ENCODE assay signal across 21 cellular contexts in genomic region chr14:99668998-99669314, GRCh38.
DNase-seq lines count a peak whose midpoint lies in the region; ATAC-seq, FAIRE-seq and TF ChIP-seq lines count a peak whose summit lies in the region.
"Had no signal": no experiment of that assay in that cellular context is flagged by ENCODE, and none has a peak within 500 bp of the region (broad histone marks: within the 10 kb centered on the region; RNA-seq: fewer than 3 reads in every experiment).

No MANE protein-coding gene starts in this region.

- H3K9ac ChIP-seq in SK-N-MC (ENCODE audit: insufficient read length), result no peak overlapping the region

- H3K4me3 ChIP-seq in SK-N-MC, result no peak overlapping the region

- H3K27me3 Mint-ChIP-seq in nephron progenitor cell (ENCODE audit: low read depth, poor library complexity), result peaks cover 7% of the 10 kb centered on the region

- TF ChIP-seq CTCF in nephron progenitor cell (IDR thresholded peaks at IDR 0.05), result no peak

- H3K36me3 ChIP-seq in SK-N-MC (ENCODE audit: insufficient read depth, low read length), result no peaks in the 10 kb centered on the region
- H3K36me3 ChIP-seq: BE2C had no signal

- DNase-seq in SK-N-MC (ENCODE audit: low read depth, low spot score) (no peak), nephron progenitor cell (no peak), cerebellar nuclear complex (lab: John Stamatoyannopoulos, UW) (no peak)
- DNase-seq in stimulated activated effector memory CD8-positive, alpha-beta T cell treated with anti-CD3 and anti-CD28 coated beads, Interleukin-12 subunit alpha, Interleukin-12 subunit beta, amount 100 ng/mL, for 72 hours (ENCODE audit: low spot score in 2 of 2), result no peak
- DNase-seq in activated naive CD4-positive, alpha-beta T cell treated with Interleukin-2 at 50 U/mL for 16 hours, result no peak
- DNase-seq: BE2C; Calu3; CD8-positive, alpha-beta T cell; DMS53; EL; NCI-H1048; NCI-H1436; NCI-H1930; NCI-H526 treated with DMSO at 0.1 percent for 48 hours; NK-92 treated with Interleukin-12 subunit alpha and Interleukin-12 subunit beta, amount 100 ng/mL, for 24 hours; SHP77 treated with DMSO at 0.1 percent for 48 hours had no signal

- H3K36me3 Mint-ChIP-seq in nephron progenitor cell (ENCODE audit: low read depth), result no peaks in the 10 kb centered on the region
- no peaks in the 10 kb centered on the region for H3K36me3 Mint-ChIP-seq in stimulated activated effector memory CD8-positive, alpha-beta T cell treated with anti-CD3 and anti-CD28 coated beads, Interleukin-12 subunit alpha, Interleukin-12 subunit beta, amount 100 ng/mL, for 72 hours
- H3K36me3 Mint-ChIP-seq: CD8-positive, alpha-beta T cell had no signal

- 0 out of 2 replicates have a peak overlapping the region, but pooled peaks have one; percentile 96 for H3K27ac ChIP-seq in SK-N-MC

- no peaks in the 10 kb centered on the region for H3K9me3 ChIP-seq in SK-N-MC (ENCODE audit: low read depth, low read length)
- H3K9me3 ChIP-seq: BE2C had no signal

- H3K4me1 Mint-ChIP-seq in nephron progenitor cell, result peaks cover 76% of the 10 kb centered on the region
- H3K4me1 Mint-ChIP-seq in stimulated activated effector memory CD8-positive, alpha-beta T cell treated with anti-CD3 and anti-CD28 coated beads, Interleukin-12 subunit alpha, Interleukin-12 subunit beta, amount 100 ng/mL, for 72 hours, result peaks cover 17% of the 10 kb centered on the region

- peak; percentile 45 for FAIRE-seq in G401.6 (lab: Jason Lieb, UNC)
- FAIRE-seq: A204.1, GM12891 had no signal

- peak overlapping the region; percentile 41 for H3K27ac Mint-ChIP-seq in nephron progenitor cell
- H3K27ac Mint-ChIP-seq in stimulated activated effector memory CD8-positive, alpha-beta T cell treated with anti-CD3 and anti-CD28 coated beads, Interleukin-12 subunit alpha, Interleukin-12 subunit beta, amount 100 ng/mL, for 72 hours, result peak overlapping the region; percentile 48
- H3K27ac Mint-ChIP-seq: CD8-positive, alpha-beta T cell had no signal

- no peak for ATAC-seq in stimulated activated effector memory CD8-positive, alpha-beta T cell treated with anti-CD3 and anti-CD28 coated beads, Interleukin-12 subunit alpha, Interleukin-12 subunit beta, amount 100 ng/mL, for 72 hours
- ATAC-seq in GM19397 (IDR thresholded peaks at IDR 0.05; ENCODE audit: unreplicated experiment), result no peak
- ATAC-seq: CD8-positive, alpha-beta T cell; SK-N-SH treated with all-trans-retinoic acid at 6 μM for 48 hours had no signal

- H3K4me3 Mint-ChIP-seq in nephron progenitor cell, result no peak overlapping the region
- no peak overlapping the region for H3K4me3 Mint-ChIP-seq in stimulated activated effector memory CD8-positive, alpha-beta T cell treated with anti-CD3 and anti-CD28 coated beads, Interleukin-12 subunit alpha, Interleukin-12 subunit beta, amount 100 ng/mL, for 72 hours
- H3K4me3 Mint-ChIP-seq: CD8-positive, alpha-beta T cell had no signal

- H3K9me3 Mint-ChIP-seq in nephron progenitor cell, result no peaks in the 10 kb centered on the region
- H3K9me3 Mint-ChIP-seq in stimulated activated effector memory CD8-positive, alpha-beta T cell treated with anti-CD3 and anti-CD28 coated beads, Interleukin-12 subunit alpha, Interleukin-12 subunit beta, amount 100 ng/mL, for 72 hours, result no peaks in the 10 kb centered on the region
- H3K9me3 Mint-ChIP-seq: CD8-positive, alpha-beta T cell had no signal
